In genomic region chr14:82691191-82691590, GRCh38 we compare ENCODE assay signal across 7 cellular contexts.
DNase-seq lines count a peak whose midpoint lies in the region; ATAC-seq, FAIRE-seq and TF ChIP-seq lines count a peak whose summit lies in the region.
"Not testable (repeated sequence)": the region's sequence is repeated elsewhere in the genome, so short reads cannot be mapped to it uniquely, and the experiment has no call there.

No MANE protein-coding gene starts in this region.

- peak; percentile 100 for ATAC-seq in esophagus mucosa

- H3K27me3 ChIP-seq in bronchial epithelial cell (ENCODE audit: control insufficient read depth, insufficient read depth, low read length): not testable (repeated sequence)

- not testable (repeated sequence) for H3K4me3 ChIP-seq in bronchial epithelial cell (ENCODE audit: low read depth, low read length)

- TF ChIP-seq CTCF in bronchial epithelial cell (IDR thresholded peaks at IDR 0.05; ENCODE audit: insufficient read depth, low read length, severe bottlenecking): not testable (repeated sequence)

- FAIRE-seq in HTR-8/SVneo (lab: Jason Lieb, UNC) (peak; percentile 86), bronchial epithelial cell (lab: Jason Lieb, UNC) (peak; percentile 99)

- peak; percentile 4 for DNase-seq in ELF-1 (ENCODE audit: low read depth, low spot score)
- not testable (repeated sequence) for DNase-seq in HTR-8/SVneo (ENCODE audit: insufficient read length, low spot score)
- peak; percentile 91 for DNase-seq in bronchial epithelial cell (ENCODE audit: low read depth)
- peak; percentile 71 for DNase-seq in islet precursor cell
- DNase-seq in kidney glomerular epithelial cell (lab: John Stamatoyannopoulos, UW): peak; percentile 14
- DNase-seq in renal cortical epithelial cell (ENCODE audit: low read depth): peak; percentile 23

- not testable (repeated sequence) for H3K36me3 ChIP-seq in bronchial epithelial cell (ENCODE audit: control insufficient read depth, insufficient read depth, low read length)
